13 cellular contexts compared by ENCODE assay signal in the genomic region with DNA sequence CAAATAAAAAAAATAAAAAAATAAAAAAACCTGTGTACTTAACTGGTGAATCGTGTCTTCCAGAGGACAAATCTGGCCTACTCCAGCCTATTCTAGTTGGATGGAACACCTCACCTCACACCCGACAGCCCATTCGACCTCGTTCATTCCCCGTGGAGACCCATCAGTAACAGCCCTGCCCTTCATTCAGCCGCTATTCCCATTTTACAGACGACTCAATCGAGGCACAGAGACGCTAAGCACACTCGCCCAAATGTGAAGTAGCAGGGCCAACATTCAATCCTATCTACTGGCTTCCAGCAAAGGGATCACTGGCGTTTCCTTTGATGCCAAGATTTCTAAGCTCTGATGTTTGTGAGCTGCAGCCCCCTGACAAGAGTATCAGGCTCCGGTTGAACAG. TPM values are rescaled to one million over a fixed set of nuclear protein-coding genes. Genes with fewer than 3 reads are reported as not detected.
DNase-seq lines count a peak whose midpoint lies in the region; ATAC-seq, FAIRE-seq and TF ChIP-seq lines count a peak whose summit lies in the region.
"Had no signal": no experiment of that assay in that cellular context is flagged by ENCODE, and none has a peak within 500 bp of the region (broad histone marks: within the 10 kb centered on the region; RNA-seq: fewer than 3 reads in every experiment).

No MANE protein-coding gene starts in this region.

- no peaks in the 10 kb centered on the region for H3K36me3 Mint-ChIP-seq in CD4-positive, alpha-beta T cell (ENCODE audit: low read depth)

- no peaks in the 10 kb centered on the region for H3K79me1 ChIP-seq in IMR-90 (ENCODE audit: low read depth in 1 of 2, low read length in 2 of 2)

- no peak overlapping the region for H3K4ac ChIP-seq in IMR-90 (ENCODE audit: low read depth, low read length)

- POLR2A ChIA-PET in CD4-positive, alpha-beta T cell (lab: Charles Lee): no interaction called here
- POLR2A ChIA-PET in IMR-90 (lab: Charles Lee; ENCODE audit: unreplicated experiment) (no interaction called here), K562 (lab: Yijun Ruan, JAX) (interaction anchor here (0.7 kb wide), 1 partner anchor 9 kb away, joined by 3 read pairs; no protein-coding TSS in a partner anchor)

- H2BK5ac ChIP-seq in IMR-90 (ENCODE audit: low read depth, low read length, poor library complexity, severe bottlenecking): no peak overlapping the region

- peaks cover 14% of the 10 kb centered on the region for H3K27me3 Mint-ChIP-seq in CD4-positive, alpha-beta T cell

- H3K9me1 ChIP-seq in IMR-90 (ENCODE audit: insufficient read depth, low read length): peaks cover 24% of the 10 kb centered on the region
- no peaks in the 10 kb centered on the region for H3K9me1 ChIP-seq in K562 (ENCODE audit: control insufficient read depth, insufficient read depth, low read length)

- peaks cover 10% of the 10 kb centered on the region for H3K4me1 Mint-ChIP-seq in CD4-positive, alpha-beta T cell (ENCODE audit: low read depth)

- H3K79me2 ChIP-seq in K562 (ENCODE audit: control insufficient read depth, insufficient read depth, low read length): no peaks in the 10 kb centered on the region

- TF ChIP-seq POLR2A in IMR-90 (IDR thresholded peaks at IDR 0.05; ENCODE audit: low read depth, low read length) (no peak), K562 (conservative IDR thresholded peaks at IDR 0.05) (no peak)

- H2AFZ ChIP-seq in IMR-90 (replicated peaks; ENCODE audit: low read length, poor library complexity): no peak overlapping the region
- H2AFZ ChIP-seq in K562 (ENCODE audit: low read depth, low read length): no peak overlapping the region

- CTCF ChIA-PET in CD4-positive, alpha-beta T cell (lab: Charles Lee): no interaction called here
- CTCF ChIA-PET in IMR-90 (lab: Yijun Ruan, JAX) (no interaction called here), K562 (lab: Yijun Ruan, JAX; ENCODE audit: low intra/inter-chr PET ratio) (no interaction called here)

- intact Hi-C loops in CD4-positive, alpha-beta T cell (cut with DNase I, micrococcal nuclease): no loop called here
- intact Hi-C loops in IMR-90 (cut with micrococcal nuclease): no loop called here
- intact Hi-C loops in K562 (cut with micrococcal nuclease): no loop called here

- WGBS in IMR-90 (ENCODE audit: extremely low coverage in 2 of 2, insufficient read length in 1 of 2), 2 experiments: 83% methylated on average over 7 of the region's 12 CpGs; no CpG with 5 or more reads in 1 of the 2 experiments
- WGBS in K562 (ENCODE audit: insufficient coverage, low coverage, missing lambda C conversion rate): 8% methylated on average over 12 of the region's 12 CpGs

- no peak overlapping the region for H3K18ac ChIP-seq in IMR-90 (ENCODE audit: low read depth, low read length)

- ATAC-seq in CD4-positive, alpha-beta T cell (ENCODE audit: poor library complexity): no peak
- ATAC-seq in IMR-90 (ENCODE audit: low read depth): no peak
- ATAC-seq in K562: no peak
- no peak for ATAC-seq in HG02852 (IDR thresholded peaks at IDR 0.05; ENCODE audit: unreplicated experiment)
- no peak for ATAC-seq in HG03565 (IDR thresholded peaks at IDR 0.05; ENCODE audit: unreplicated experiment)
- ATAC-seq: A549 had no signal

- H3K56ac ChIP-seq in IMR-90 (ENCODE audit: extremely low read depth, insufficient read depth, low read length): no peak overlapping the region

- no peak overlapping the region for H4K8ac ChIP-seq in IMR-90 (ENCODE audit: low read depth in 2 of 2, low read length in 2 of 2)

- H4K20me1 ChIP-seq in IMR-90 (ENCODE audit: insufficient read depth, low read length): peaks cover 7% of the 10 kb centered on the region; the same call in 1 of the 2 replicates
- H4K20me1 ChIP-seq in K562 (replicated peaks; ENCODE audit: control insufficient read depth, insufficient read depth, low read length): peaks cover 11% of the 10 kb centered on the region; the same call in 1 of the 2 replicates

- H3K4me3 Mint-ChIP-seq in CD4-positive, alpha-beta T cell: peak overlapping the region; percentile 56
- H3K4me3 Mint-ChIP-seq: HFFc6 had no signal

- H3K4me3 ChIP-seq in IMR-90 (ENCODE audit: insufficient read depth, low read depth, low read length) (no peak overlapping the region), K562 (no peak overlapping the region)
- H3K4me3 ChIP-seq: A549, HAP-1 had no signal

- H3K27ac ChIP-seq in CD4-positive, alpha-beta T cell (ENCODE audit: low read depth, low read length): no peak overlapping the region
- H3K27ac ChIP-seq in IMR-90 (ENCODE audit: insufficient read depth, low read length) (no peak overlapping the region), K562 (ENCODE audit: extremely low read depth, low read depth, low read length) (no peak overlapping the region)
- H3K27ac ChIP-seq: A549 had no signal

- H3K23ac ChIP-seq in IMR-90 (ENCODE audit: low read depth, low read length): no peak overlapping the region

- dilution Hi-C loops in IMR-90 (cut with HindIII; ENCODE audit: low sequenced_read_pairs, unreplicated experiment): no loop called here

- H3K27me3 ChIP-seq in CD4-positive, alpha-beta T cell (ENCODE audit: control insufficient read depth, insufficient read depth, low read length): peaks cover 29% of the 10 kb centered on the region
- H3K27me3 ChIP-seq in IMR-90 (ENCODE audit: control insufficient read depth, insufficient read depth, low read length): peaks cover 28% of the 10 kb centered on the region; the same call in 1 of the 2 replicates
- peaks cover 47 to 81% of the 10 kb centered on the region in 2 experiments for H3K27me3 ChIP-seq in K562 (ENCODE audit: control insufficient read depth in 2 of 2, insufficient read depth in 2 of 2, low read length in 2 of 2)

- H2AK5ac ChIP-seq in IMR-90 (ENCODE audit: low read depth, low read length): peak overlapping the region; percentile 78

- TF ChIP-seq CTCF in CD4-positive, alpha-beta T cell (IDR thresholded peaks at IDR 0.05): no peak
- TF ChIP-seq CTCF in IMR-90 (conservative IDR thresholded peaks at IDR 0.05; ENCODE audit: low read depth, low read length): no peak
- TF ChIP-seq CTCF in K562 (IDR thresholded peaks at IDR 0.05 in 2 of 3, conservative IDR thresholded peaks at IDR 0.05 in 1 of 3; ENCODE audit: insufficient read depth in 2 of 3, low read depth in 1 of 3, low read length in 3 of 3): no peak

- no peak overlapping the region for H3K14ac ChIP-seq in IMR-90 (replicated peaks; ENCODE audit: low read depth, low read length)

- no peak overlapping the region for H2BK120ac ChIP-seq in IMR-90 (ENCODE audit: low read depth, low read length)

- no peak for TF ChIP-seq EP300 in K562 (IDR thresholded peaks at IDR 0.05; ENCODE audit: low read length)

- no peak for TF ChIP-seq RAD21 in IMR-90 (IDR thresholded peaks at IDR 0.05; ENCODE audit: low read length)
- TF ChIP-seq RAD21 in K562 (CRISPR knock-in tag; conservative IDR thresholded peaks at IDR 0.05 in 1 of 2, IDR thresholded peaks at IDR 0.05 in 1 of 2): no peak

- H2AK9ac ChIP-seq in IMR-90 (replicated peaks; ENCODE audit: low read depth, low read length, poor library complexity): no peak overlapping the region

- BruUV-seq in IMR-90 (replicated peaks; lab: Mats Ljungman, UMichigan) (no TSS peak), K562 (replicated peaks; lab: Mats Ljungman, UMichigan) (no TSS peak)

- no peak overlapping the region for H2BK15ac ChIP-seq in IMR-90 (ENCODE audit: low read depth, low read length)

- in situ Hi-C loops in IMR-90 (cut with MboI; ENCODE audit: low sequenced_read_pairs) (no loop called here), K562 (cut with MboI) (no loop called here)

- H3K9me3 Mint-ChIP-seq in CD4-positive, alpha-beta T cell: no peaks in the 10 kb centered on the region
- H3K9me3 Mint-ChIP-seq: HFFc6 had no signal

- H3K36me3 ChIP-seq in IMR-90 (ENCODE audit: control insufficient read depth, insufficient read depth, low read length): no peaks in the 10 kb centered on the region
- H3K36me3 ChIP-seq in K562 (ENCODE audit: control insufficient read depth, insufficient read depth, low read length): no peaks in the 10 kb centered on the region
- H3K36me3 ChIP-seq: BE2C, HAP-1 had no signal

- H4K5ac ChIP-seq in IMR-90 (ENCODE audit: low read depth, low read length): no peak overlapping the region

- H3K4me2 ChIP-seq in IMR-90 (ENCODE audit: low read depth, low read length) (no peak overlapping the region), K562 (ENCODE audit: insufficient read depth, low read length) (no peak overlapping the region)
- H3K4me2 ChIP-seq: A549 had no signal

- no peak overlapping the region for H2BK20ac ChIP-seq in IMR-90 (ENCODE audit: low read depth, low read length)

- no peak overlapping the region for H3K27ac Mint-ChIP-seq in CD4-positive, alpha-beta T cell
- H3K27ac Mint-ChIP-seq: HFFc6 had no signal

- no peak for DNase-seq in CD4-positive, alpha-beta T cell
- no peak for DNase-seq in IMR-90
- no peak for DNase-seq in K562 (ENCODE audit: extremely low read depth in 1 of 4, low spot score in 3 of 4)
- no peak for DNase-seq in stimulated activated CD4-positive, alpha-beta T cell treated with anti-CD3 and anti-CD28 coated beads, Interleukin-4, amount 100 ng/mL, for 1 hour
- DNase-seq: BE2C, DMS53, GF-D8, HFFc6 had no signal

- H3K4me1 ChIP-seq in IMR-90 (ENCODE audit: control insufficient read depth, insufficient read depth, low read length) (peaks cover 15% of the 10 kb centered on the region), K562 (replicated peaks in 1 of 2; ENCODE audit: control insufficient read depth in 2 of 2, insufficient read depth in 2 of 2, low read length in 2 of 2) (peaks cover 10 to 51% of the 10 kb centered on the region in 2 experiments)

- no peak for FAIRE-seq in K562 (lab: Jason Lieb, UNC)
- FAIRE-seq: A549, H1 had no signal

- no peak overlapping the region for H3K9ac ChIP-seq in IMR-90 (ENCODE audit: low read depth, low read length)
- H3K9ac ChIP-seq in K562 (ENCODE audit: insufficient read depth in 1 of 2, low read depth in 2 of 2, low read length in 2 of 2): no peak overlapping the region

- H3K9me3 ChIP-seq in CD4-positive, alpha-beta T cell (ENCODE audit: control insufficient read depth, low read length): no peaks in the 10 kb centered on the region
- H3K9me3 ChIP-seq in IMR-90 (ENCODE audit: control insufficient read depth, insufficient read depth, low read length): no peaks in the 10 kb centered on the region
- no peaks in the 10 kb centered on the region for H3K9me3 ChIP-seq in K562 (replicated peaks; ENCODE audit: control insufficient read depth, insufficient read depth, low read depth, low read length)
- H3K9me3 ChIP-seq: A549, BE2C, HAP-1 had no signal

- H4K91ac ChIP-seq in IMR-90 (ENCODE audit: insufficient read depth, low read depth, low read length): no peak overlapping the region

RNA-seq across cellular contexts. Expression of gene NTSR1, which starts 1.8 kb away (rescaled TPM):
- under 1 TPM; 0.55 to 0.56 TPM for total RNA-seq in CD4-positive, alpha-beta T cell
- 0.54 and 0.56 TPM in 2 replicates for total RNA-seq in IMR-90 (2012; rRNA removed)
- polyA plus RNA-seq in IMR-90 (2012; rRNA removed): 1.8 and 2.3 TPM in 2 replicates
- polyA plus RNA-seq in IMR-90 (2012; cell fraction: cytosol; rRNA removed): 1.1 and 1.9 TPM in 2 replicates
- 1.2 and 2.9 TPM in 2 replicates for polyA plus RNA-seq in IMR-90 (2012; cell fraction: nucleus; rRNA removed; ENCODE audit: low replicate concordance)
- 0.25 TPM in 1 of 2 replicates, not detected in the other for total RNA-seq in K562 (2011; cell fraction: chromatin; rRNA removed; ENCODE audit: low replicate concordance)
- 0.17 TPM in 1 of 2 replicates, not detected in the other for total RNA-seq in K562 (2011; cell fraction: nucleolus; rRNA removed)
- total RNA-seq in K562 (2011; cell fraction: nucleoplasm; rRNA removed): 0.15 TPM in 2 replicates
- total RNA-seq in K562 (2014; rRNA removed): 0.41 TPM in 1 of 2 replicates, not detected in the other
- total RNA-seq in K562 (2014; rRNA removed; fragmentation: Illumina TruSeq; extraction: Trizol): 0.04 TPM in 1 of 2 replicates, not detected in the other
- 0.14 and 0.15 TPM in 2 replicates for total RNA-seq in K562 (2015; rRNA removed; fragmentation: Illumina TruSeq; extraction: Trizol)
- 0.38 and 0.40 TPM in 2 replicates for total RNA-seq in K562 (2021)
- polyA plus RNA-seq in K562 (2011; rRNA removed): 0.07 and 0.12 TPM in 2 replicates
- polyA plus RNA-seq in K562 (2011; cell fraction: cytosol; rRNA removed): 0.10 and 0.31 TPM in 2 replicates
- polyA plus RNA-seq in K562 (2011; cell fraction: nucleus; rRNA removed): 0.13 and 0.24 TPM in 2 replicates
- polyA plus RNA-seq in K562 (2012): 0.51 and 0.61 TPM in 2 replicates
- 0.22 and 0.25 TPM in 2 replicates for polyA plus RNA-seq in K562 (2014; fragmentation: Illumina TruSeq; extraction: Trizol)
- not detected for polyA plus RNA-seq in K562 (2014; fragmentation: Nextera tagmentation; extraction: Ambion mirVana)
- 0.04 and 0.12 TPM in 2 replicates for polyA plus RNA-seq in K562 (2014; rRNA removed)
- polyA minus RNA-seq in K562 (2011; rRNA and poly(A)+ RNA removed): 0.06 and 0.07 TPM in 2 replicates
- not detected in 2 replicates for polyA minus RNA-seq in K562 (2011; cell fraction: cytosol; rRNA and poly(A)+ RNA removed)
- polyA minus RNA-seq in K562 (2011; cell fraction: nucleus; rRNA and poly(A)+ RNA removed): 0.13 TPM in 1 of 2 replicates, not detected in the other
